ENCODE assay signal across 8 cellular contexts in genomic region chr5:95620870-95621838, GRCh38. TPM values are rescaled to one million over a fixed set of nuclear protein-coding genes. Genes with fewer than 3 reads are reported as not detected.
DNase-seq lines count a peak whose midpoint lies in the region; ATAC-seq and TF ChIP-seq lines count a peak whose summit lies in the region.

No MANE protein-coding gene starts in this region.

- no peak for TF ChIP-seq CTCF in WTC11 (IDR thresholded peaks at IDR 0.05)

- DNase-seq in DMS53 (lab: John Stamatoyannopoulos, UW) (peak; percentile 87), WTC11 (ENCODE audit: low spot score) (peak; percentile 60), lung microvascular endothelial cell (ENCODE audit: low read depth in 2 of 2) (peak; percentile 38 to 43), OCI-M1 (lab: John Stamatoyannopoulos, UW) (no peak)
- DNase-seq in stimulated activated effector memory CD8-positive, alpha-beta T cell treated with anti-CD3 and anti-CD28 coated beads, Interleukin-12 subunit alpha, Interleukin-12 subunit beta, amount 100 ng/mL, for 72 hours (ENCODE audit: low spot score in 2 of 2), result peak; percentile 47 to 73

- CTCF ChIA-PET in WTC11 (lab: Charles Lee), result no interaction called here

- POLR2A ChIA-PET in WTC11 (lab: Charles Lee), result no interaction called here

- H3K9ac ChIP-seq in HUES6 (ENCODE audit: low read length), result peak overlapping the region; percentile 45

- no peaks in the 10 kb centered on the region; the same call in 1 of the 2 replicates for H3K36me3 Mint-ChIP-seq in WTC11
- no peaks in the 10 kb centered on the region for H3K36me3 Mint-ChIP-seq in stimulated activated effector memory CD8-positive, alpha-beta T cell treated with anti-CD3 and anti-CD28 coated beads, Interleukin-12 subunit alpha, Interleukin-12 subunit beta, amount 100 ng/mL, for 72 hours

- H3K27me3 ChIP-seq in HUES6 (ENCODE audit: control insufficient read depth, insufficient read depth, low read length), result peaks cover 63% of the 10 kb centered on the region

- H3K4me3 Mint-ChIP-seq in WTC11, result peak overlapping the region; percentile 63
- H3K4me3 Mint-ChIP-seq in stimulated activated effector memory CD8-positive, alpha-beta T cell treated with anti-CD3 and anti-CD28 coated beads, Interleukin-12 subunit alpha, Interleukin-12 subunit beta, amount 100 ng/mL, for 72 hours, result peak overlapping the region; percentile 80

- H3K27ac ChIP-seq in HUES6 (ENCODE audit: low read depth, low read length) (no peak overlapping the region), cingulate gyrus (ENCODE audit: low read depth, low read length) (peak overlapping the region; percentile 49)

- no peaks in the 10 kb centered on the region for H3K9me3 ChIP-seq in HUES6 (ENCODE audit: control insufficient read depth, insufficient read depth, low read depth, low read length)

- peaks cover 9% of the 10 kb centered on the region for H3K9me3 Mint-ChIP-seq in WTC11
- H3K9me3 Mint-ChIP-seq in stimulated activated effector memory CD8-positive, alpha-beta T cell treated with anti-CD3 and anti-CD28 coated beads, Interleukin-12 subunit alpha, Interleukin-12 subunit beta, amount 100 ng/mL, for 72 hours, result no peaks in the 10 kb centered on the region

- peaks cover 25% of the 10 kb centered on the region for H3K4me1 Mint-ChIP-seq in WTC11
- H3K4me1 Mint-ChIP-seq in stimulated activated effector memory CD8-positive, alpha-beta T cell treated with anti-CD3 and anti-CD28 coated beads, Interleukin-12 subunit alpha, Interleukin-12 subunit beta, amount 100 ng/mL, for 72 hours, result peaks cover 33% of the 10 kb centered on the region

- ATAC-seq in GM21367 (IDR thresholded peaks at IDR 0.05; ENCODE audit: unreplicated experiment) (peak; percentile 25), WTC11 (peak; percentile 57)
- peak; percentile 77 for ATAC-seq in stimulated activated effector memory CD8-positive, alpha-beta T cell treated with anti-CD3 and anti-CD28 coated beads, Interleukin-12 subunit alpha, Interleukin-12 subunit beta, amount 100 ng/mL, for 72 hours

- no peaks in the 10 kb centered on the region for H3K36me3 ChIP-seq in HUES6 (ENCODE audit: control insufficient read depth, insufficient read depth, low read length)

- 0 out of 2 replicates have a peak, but pooled peaks cover 8% of the 10 kb centered on the region for H3K4me1 ChIP-seq in HUES6 (ENCODE audit: control insufficient read depth, insufficient read depth, low read length)

- H3K27me3 Mint-ChIP-seq in WTC11 (ENCODE audit: low read depth), result peaks cover 64% of the 10 kb centered on the region

- no peak overlapping the region for H3K27ac Mint-ChIP-seq in WTC11
- peak overlapping the region; percentile 50 for H3K27ac Mint-ChIP-seq in stimulated activated effector memory CD8-positive, alpha-beta T cell treated with anti-CD3 and anti-CD28 coated beads, Interleukin-12 subunit alpha, Interleukin-12 subunit beta, amount 100 ng/mL, for 72 hours

- H3K4me3 ChIP-seq in HUES6 (ENCODE audit: low read depth, low read length), result peak overlapping the region; percentile 61

TF ChIP-seq in WTC11, 78 proteins besides CTCF, POLR2A, EP300 and RAD21 (continues in another document):
- TF ChIP-seq ZNF281 (CRISPR knock-in tag; IDR thresholded peaks at IDR 0.05), result peak; percentile 72; the same call in 1 of the 2 replicates
- peak; percentile 93 for TF ChIP-seq ESRRA (CRISPR knock-in tag; IDR thresholded peaks at IDR 0.05; ENCODE audit: borderline replicate concordance)
- peak; percentile 92 for TF ChIP-seq FOXP1 (CRISPR knock-in tag; IDR thresholded peaks at IDR 0.05; ENCODE audit: borderline replicate concordance)
- peak; percentile 87; the same call in 1 of the 2 replicates for TF ChIP-seq TCF7 (CRISPR knock-in tag; IDR thresholded peaks at IDR 0.05; ENCODE audit: low read depth)
- peak; percentile 59 for TF ChIP-seq ETV6 (CRISPR knock-in tag; IDR thresholded peaks at IDR 0.05)
- TF ChIP-seq E2F4 (CRISPR knock-in tag; IDR thresholded peaks at IDR 0.05; ENCODE audit: borderline replicate concordance, low read depth), result peak; percentile 44; the same call in 1 of the 2 replicates
- peak; percentile 78 for TF ChIP-seq RELA (CRISPR knock-in tag; IDR thresholded peaks at IDR 0.05; ENCODE audit: borderline replicate concordance)
- 0 out of 2 replicates have a peak, but pooled peaks have one; percentile 15 for TF ChIP-seq USF2 (CRISPR knock-in tag; IDR thresholded peaks at IDR 0.05)
- TF ChIP-seq ATF1 (CRISPR knock-in tag; IDR thresholded peaks at IDR 0.05), result peak; percentile 31; the same call in 1 of the 2 replicates
- peak; percentile 87 for TF ChIP-seq TEAD4 (CRISPR knock-in tag; IDR thresholded peaks at IDR 0.05)
- peak; percentile 43; the same call in 1 of the 2 replicates for TF ChIP-seq E2F5 (CRISPR knock-in tag; IDR thresholded peaks at IDR 0.05)
- 0 out of 2 replicates have a peak, but pooled peaks have one; percentile 67 for TF ChIP-seq E2F1 (CRISPR knock-in tag; IDR thresholded peaks at IDR 0.05)
- TF ChIP-seq SP1 (CRISPR knock-in tag; conservative IDR thresholded peaks at IDR 0.05), result no peak; the same call in 1 of the 2 replicates
- TF ChIP-seq ZNF416 (CRISPR knock-in tag; IDR thresholded peaks at IDR 0.05), result 0 out of 2 replicates have a peak, but pooled peaks have one; percentile 55
- peak; percentile 51; the same call in 1 of the 2 replicates for TF ChIP-seq HMGXB4 (CRISPR knock-in tag; IDR thresholded peaks at IDR 0.05)

RNA-seq across cellular contexts. Expression of gene GPR150, which starts 1.3 kb away (rescaled TPM):
- total RNA-seq in WTC11 (2021) (0.09 to 0.13 TPM (median 0.11 TPM) in 3 replicates), lung microvascular endothelial cell (under 0.01 and 0.22 TPM in 2 replicates)

RNA-seq across cellular contexts. Expression of gene RFESD, which starts 25.4 kb away (rescaled TPM):
- total RNA-seq in WTC11 (2021), result 2.7 to 5.7 TPM (median 4.5 TPM) in 3 replicates
- 0.65 and 1.6 TPM in 2 replicates for total RNA-seq in lung microvascular endothelial cell

Comparison
In these comparisons a context has a peak if more than half of its experiments do, and no peak if none do; other contexts are left out.
1. ATAC-seq: peak in every context shown above with its lines; median percentile 77 in stimulated activated effector memory CD8-positive, alpha-beta T cell treated with anti-CD3 and anti-CD28 coated beads, Interleukin-12 subunit alpha, Interleukin-12 subunit beta, amount 100 ng/mL, for 72 hours; 57 in WTC11; 25 in GM21367.